ENCODE assay signal across 5 cellular contexts in genomic region chr3:164984947-164985346, GRCh38.
"Had no signal": no experiment of that assay in that cellular context is flagged by ENCODE, and none has a peak within 500 bp of the region (broad histone marks: within the 10 kb centered on the region; RNA-seq: fewer than 3 reads in every experiment).

No MANE protein-coding gene starts in this region.

- H3K27ac Mint-ChIP-seq: GM23338, H9 had no signal

- H3K4me2 ChIP-seq: GM23338 had no signal

- DNase-seq: H9, HCEC 1CT, IMR-90 had no signal

- H3K4me1 Mint-ChIP-seq: GM23338, H9 had no signal

- ATAC-seq: GM23338, K562 had no signal

- H3K4me3 ChIP-seq: GM23338, K562 had no signal

- H2AFZ ChIP-seq: GM23338 had no signal

- H3K9me3 Mint-ChIP-seq: GM23338, H9 had no signal

- H3K4me3 Mint-ChIP-seq: GM23338, H9 had no signal
